27 cellular contexts compared by ENCODE assay signal in genomic region chr6:136710877-136711552, GRCh38.
"Had no signal": no experiment of that assay in that cellular context is flagged by ENCODE, and none has a peak within 500 bp of the region (broad histone marks: within the 10 kb centered on the region; RNA-seq: fewer than 3 reads in every experiment).

No MANE protein-coding gene starts in this region.

- H3K4me1 Mint-ChIP-seq: nephron progenitor cell; stimulated activated naive CD8-positive, alpha-beta T cell treated with anti-CD3 and anti-CD28 coated beads, Interleukin-15, amount 100 ng/mL, for 72 hours had no signal

- H3K27ac Mint-ChIP-seq: activated naive CD4-positive, alpha-beta T cell treated with anti-CD3 and anti-CD28 coated beads, Interleukin-2, amount 50 U/mL, for 72 hours; activated T-cell treated with anti-CD3 and anti-CD28 coated beads, Interleukin-2, amount 50 U/mL, for 72 hours; nephron progenitor cell; stimulated activated memory B cell treated with anti-CD40 and anti-IgM and Interleukin-4, amounts not matched to agents 10 μg/mL and 1 μg/mL and 100 μg/mL, for 72 hours; stimulated activated naive CD8-positive, alpha-beta T cell treated with anti-CD3 and anti-CD28 coated beads, Interleukin-15, amount 100 ng/mL, for 72 hours; T-cell; T-helper 2 cell treated with Interferon-gamma antibody and Interleukin-4, amounts not matched to agents 5 μg/mL and 100 μg/mL, for 36 hours had no signal

- H3K4me3 Mint-ChIP-seq: activated T-cell treated with anti-CD3 and anti-CD28 coated beads, Interleukin-2, amount 50 U/mL, for 72 hours; naive B cell; nephron progenitor cell; stimulated activated memory B cell treated with anti-CD40 and anti-IgM and Interleukin-4, amounts not matched to agents 10 μg/mL and 1 μg/mL and 100 μg/mL, for 72 hours; stimulated activated naive CD8-positive, alpha-beta T cell treated with anti-CD3 and anti-CD28 coated beads, Interleukin-15, amount 100 ng/mL, for 72 hours; T-cell; T-helper 2 cell treated with Interferon-gamma antibody and Interleukin-4, amounts not matched to agents 5 μg/mL and 100 μg/mL, for 36 hours had no signal

- H3K27me3 Mint-ChIP-seq: naive B cell; stimulated activated memory B cell treated with anti-CD40 and anti-IgM and Interleukin-4, amounts not matched to agents 10 μg/mL and 1 μg/mL and 100 μg/mL, for 72 hours; stimulated activated naive CD8-positive, alpha-beta T cell treated with anti-CD3 and anti-CD28 coated beads, Interleukin-15, amount 100 ng/mL, for 72 hours; T-cell had no signal

- ATAC-seq: activated naive CD4-positive, alpha-beta T cell treated with anti-CD3 and anti-CD28 coated beads, Interleukin-2, amount 50 U/mL, for 72 hours; activated T-cell treated with anti-CD3 and anti-CD28 coated beads, Interleukin-2, amount 50 U/mL, for 72 hours; left lung; stimulated activated memory B cell treated with anti-CD40 and anti-IgM and Interleukin-4, amounts not matched to agents 10 μg/mL and 1 μg/mL and 100 μg/mL, for 72 hours; stimulated activated naive CD8-positive, alpha-beta T cell treated with anti-CD3 and anti-CD28 coated beads, Interleukin-15, amount 100 ng/mL, for 72 hours; T-cell had no signal

- H3K27ac ChIP-seq: breast epithelium, left lung, neutrophil, sigmoid colon, thyroid gland, upper lobe of left lung, vagina had no signal

- H3K9me3 Mint-ChIP-seq: nephron progenitor cell; stimulated activated memory B cell treated with anti-CD40 and anti-IgM and Interleukin-4, amounts not matched to agents 10 μg/mL and 1 μg/mL and 100 μg/mL, for 72 hours; T-cell had no signal

- H3K4me3 ChIP-seq: breast epithelium, left lung, sigmoid colon, thyroid gland, upper lobe of left lung, vagina had no signal

- H3K9me3 ChIP-seq: breast epithelium, left lung, neutrophil, sigmoid colon, SK-N-SH, thyroid gland, upper lobe of left lung, vagina had no signal

- DNase-seq: activated CD4-positive, alpha-beta T cell treated with anti-CD3 and anti-CD28 coated beads for 4 hours; activated CD4-positive, alpha-beta T cell treated with anti-CD3 and anti-CD28 coated beads, Interleukin-2, amount 50 U/mL, for 4 hours; activated naive CD4-positive, alpha-beta T cell; activated T-cell treated with anti-CD3 and anti-CD28 coated beads for 4 hours; activated T-cell treated with anti-CD3 and anti-CD28 coated beads, Interleukin-2, amount 50 U/mL, for 72 hours; effector CD8-positive, alpha-beta T cell; erythroblast; kidney glomerular epithelial cell; left lung; naive B cell; nephron progenitor cell; sigmoid colon; SK-N-SH; small intestine; stimulated activated CD4-positive, alpha-beta T cell treated with anti-CD3 and anti-CD28 coated beads, Interleukin-4, amount 100 ng/mL, for 4 hours; stimulated activated CD8-positive, alpha-beta memory T cell treated with anti-CD3 and anti-CD28 coated beads, Interleukin-4, amount 100 ng/mL, for 48 hours; stimulated activated naive CD8-positive, alpha-beta T cell treated with anti-CD3 and anti-CD28 coated beads, Interleukin-15, amount 100 ng/mL, for 72 hours; substantia nigra; T-cell; thyroid gland; upper lobe of left lung had no signal

- H3K4me2 ChIP-seq: SK-N-SH had no signal

- H3K4me1 ChIP-seq: breast epithelium had no signal

- H3K36me3 ChIP-seq: breast epithelium, left lung, sigmoid colon, thyroid gland, upper lobe of left lung, vagina had no signal

- H3K9ac ChIP-seq: SK-N-SH had no signal

- H3K27me3 ChIP-seq: breast epithelium, left lung, neutrophil, sigmoid colon, thyroid gland, upper lobe of left lung, vagina had no signal
